In genomic region chr5:139738193-139738592, GRCh38 we compare ENCODE assay signal across 1 cellular context.
TF ChIP-seq lines count a peak whose summit lies in the region.

No MANE protein-coding gene starts in this region.

TF ChIP-seq in WTC11, 78 proteins besides CTCF, POLR2A, EP300 and RAD21 (continued from another document):
- TF ChIP-seq E2F4 (CRISPR knock-in tag; IDR thresholded peaks at IDR 0.05; ENCODE audit: borderline replicate concordance, low read depth) (no peak), ZNF121 (CRISPR knock-in tag; IDR thresholded peaks at IDR 0.05) (no peak), ZNF219 (CRISPR knock-in tag; IDR thresholded peaks at IDR 0.05; ENCODE audit: borderline replicate concordance) (no peak)
